ENCODE assay signal across 8 cellular contexts in the genomic region with DNA sequence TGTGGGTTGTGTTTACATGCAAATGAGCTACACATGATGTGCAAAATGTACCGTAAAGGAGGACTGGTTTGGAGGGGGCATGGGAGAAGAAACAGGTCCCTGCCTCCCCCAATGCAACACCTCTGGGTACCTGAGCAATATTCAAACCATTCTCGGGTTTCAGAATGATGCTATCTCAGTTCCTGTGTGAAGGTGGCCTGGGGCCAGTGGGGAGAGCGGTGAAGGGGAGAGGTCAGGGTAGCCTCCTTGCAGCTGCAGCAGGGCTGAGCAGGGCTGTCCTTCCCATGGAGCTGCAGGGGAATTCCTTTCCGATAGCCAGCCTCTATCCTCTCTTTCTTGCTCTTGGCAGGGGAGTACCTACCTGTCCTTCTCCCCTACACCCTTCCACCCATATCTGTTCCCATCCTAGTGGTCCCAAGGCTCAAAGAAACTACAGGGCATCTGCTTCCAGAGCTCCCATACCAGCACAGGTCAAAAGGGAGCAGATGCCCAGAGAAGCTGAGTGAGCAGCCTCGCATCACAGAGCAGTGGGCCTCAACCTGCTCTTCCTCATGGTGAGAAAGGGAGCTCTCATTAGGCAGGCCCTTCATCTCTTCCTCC. TPM values are rescaled to one million over a fixed set of nuclear protein-coding genes. Genes with fewer than 3 reads are reported as not detected.
DNase-seq lines count a peak whose midpoint lies in the region; ATAC-seq and TF ChIP-seq lines count a peak whose summit lies in the region.

No MANE protein-coding gene starts in this region.

- intact Hi-C loops in left lung (cut with DNase I), result no loop called here

- ATAC-seq in GM19438 (IDR thresholded peaks at IDR 0.05; ENCODE audit: low read depth, unreplicated experiment) (peak; percentile 61), HG03457 (IDR thresholded peaks at IDR 0.05; ENCODE audit: unreplicated experiment) (peak; percentile 47), HG03025 (IDR thresholded peaks at IDR 0.05; ENCODE audit: low FRiP score, unreplicated experiment) (no peak), left lung (no peak)

- H3K4me3 ChIP-seq in GM08714 (ENCODE audit: low read length) (peak overlapping the region; percentile 48; the same call in 1 of the 2 replicates), left lung (no peak overlapping the region)

- H3K27ac ChIP-seq in cingulate gyrus (ENCODE audit: low read depth, low read length) (peak overlapping the region; percentile 87), substantia nigra (ENCODE audit: low read depth, low read length, poor library complexity, severe bottlenecking) (peak overlapping the region; percentile 89), left lung (peak overlapping the region in 1 of 2 donors; percentile 72)

- H3K9me3 ChIP-seq in left lung, result no peaks in the 10 kb centered on the region

- DNase-seq in substantia nigra (lab: John Stamatoyannopoulos, UW) (no peak), left lung (no peak), SHP77 treated with DMSO at 0.1 percent for 48 hours (lab: John Stamatoyannopoulos, UW) (no peak)

- H3K4me1 ChIP-seq in left lung, result peaks cover 58 to 99% of the 10 kb centered on the region in 2 donors

- H3K36me3 ChIP-seq in left lung, result no peaks in the 10 kb centered on the region

- H3K27me3 ChIP-seq in left lung, result no peaks in the 10 kb centered on the region

- no peak for TF ChIP-seq CTCF in left lung (IDR thresholded peaks at IDR 0.05)

RNA-seq across cellular contexts. Expression of gene MEF2D, which starts 11.9 kb away (rescaled TPM):
- 10 to 100 TPM; 45.4 to 52.8 TPM for total RNA-seq in left lung

Comparison
In these comparisons a context has a peak if more than half of its experiments do, and no peak if none do; other contexts are left out.
1. ATAC-seq: peak in GM19438 (single experiment) and HG03457 (single experiment); none in HG03025 (single experiment) and left lung (single experiment).